ENCODE assay signal across 9 cellular contexts in the genomic region with DNA sequence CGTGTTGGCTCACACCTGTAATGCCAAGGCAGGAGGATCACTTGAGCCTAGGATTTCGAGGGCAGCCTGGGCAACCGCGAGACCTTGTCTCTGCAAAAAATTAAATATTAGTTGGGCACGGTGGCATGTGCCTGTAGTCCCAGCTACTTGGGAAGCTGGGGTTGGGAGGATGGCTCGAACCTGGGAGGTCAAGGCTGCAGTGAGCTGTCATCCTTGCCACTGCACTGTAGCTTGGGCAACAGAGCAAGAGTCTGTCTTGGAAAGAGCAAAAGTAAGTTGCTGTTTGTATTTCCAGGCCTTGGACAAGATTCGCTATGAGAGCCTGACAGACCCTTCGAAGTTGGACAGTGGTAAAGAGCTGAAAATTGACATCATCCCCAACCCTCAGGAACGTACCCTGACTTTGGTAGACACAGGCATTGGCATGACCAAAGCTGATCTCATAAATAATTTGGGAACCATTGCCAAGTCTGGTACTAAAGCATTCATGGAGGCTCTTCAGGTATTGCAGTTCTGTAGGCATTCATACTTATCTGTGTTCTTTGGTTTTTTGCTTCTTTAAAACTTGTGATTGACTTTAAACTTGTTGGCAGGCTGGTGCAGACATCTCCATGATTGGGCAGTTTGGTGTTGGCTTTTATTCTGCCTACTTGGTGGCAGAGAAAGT. TPM values are rescaled to one million over a fixed set of nuclear protein-coding genes. Genes with fewer than 3 reads are reported as not detected.
DNase-seq lines count a peak whose midpoint lies in the region; ATAC-seq and TF ChIP-seq lines count a peak whose summit lies in the region.
"Had no signal": no experiment of that assay in that cellular context is flagged by ENCODE, and none has a peak within 500 bp of the region (broad histone marks: within the 10 kb centered on the region; RNA-seq: fewer than 3 reads in every experiment).

No MANE protein-coding gene starts in this region.

- H4K20me1 ChIP-seq in DOHH2 (ENCODE audit: control insufficient read depth, insufficient read depth, low read depth, low read length) (peaks cover 34% of the 10 kb centered on the region), OCI-LY7 (ENCODE audit: insufficient read depth, low read length) (peaks cover 51% of the 10 kb centered on the region)

- no peak overlapping the region for H2AFZ ChIP-seq in OCI-LY7 (ENCODE audit: low read length)
- no peak overlapping the region for H2AFZ ChIP-seq in parathyroid adenoma

- DNase-seq in OCI-LY7 (ENCODE audit: low spot score) = no peak
- DNase-seq in stimulated activated CD4-positive, alpha-beta T cell treated with anti-CD3 and anti-CD28 coated beads, Interleukin-2, amount 100 ng/mL, for 24 hours = no peak
- DNase-seq: activated CD8-positive, alpha-beta memory T cell treated with anti-CD3 and anti-CD28 coated beads for 24 hours had no signal

- ATAC-seq in HG02763 (IDR thresholded peaks at IDR 0.05; ENCODE audit: unreplicated experiment) (no peak), HG02840 (IDR thresholded peaks at IDR 0.05; ENCODE audit: low FRiP score, unreplicated experiment) (no peak), GM21515 (IDR thresholded peaks at IDR 0.05; ENCODE audit: unreplicated experiment) (no peak)

- H3K9ac ChIP-seq in endocrine pancreas (ENCODE audit: control insufficient read depth, insufficient read depth, low read length) = peak overlapping the region; percentile 34
- H3K9ac ChIP-seq in parathyroid adenoma = no peak overlapping the region

- CTCF ChIA-PET in OCI-LY7 (lab: Charles Lee; ENCODE audit: unreplicated experiment) = interaction anchor here (1.0 kb wide), 1 partner anchor 77 kb away, joined by 3 read pairs; no protein-coding TSS in a partner anchor

- H3K4me2 ChIP-seq in DOHH2 (ENCODE audit: low read length) (peak overlapping the region; percentile 74), OCI-LY7 (ENCODE audit: low read length) (peak overlapping the region; percentile 98), parathyroid adenoma (ENCODE audit: low read length) (peak overlapping the region; percentile 18)

- H3K4me1 ChIP-seq in DOHH2 (ENCODE audit: control insufficient read depth, low read length) (peaks cover 37% of the 10 kb centered on the region), OCI-LY7 (ENCODE audit: insufficient read depth, low read length, poor library complexity, severe bottlenecking) (peaks cover 55% of the 10 kb centered on the region), endocrine pancreas (ENCODE audit: control insufficient read depth, insufficient read depth, low read length) (peaks cover 6% of the 10 kb centered on the region), parathyroid adenoma (peaks cover 8% of the 10 kb centered on the region)

- peaks cover 73% of the 10 kb centered on the region for H3K36me3 ChIP-seq in DOHH2 (ENCODE audit: control insufficient read depth, low read length)
- peaks cover 73% of the 10 kb centered on the region for H3K36me3 ChIP-seq in OCI-LY7 (ENCODE audit: insufficient read depth, low read length)
- H3K36me3 ChIP-seq in endocrine pancreas (ENCODE audit: control insufficient read depth, insufficient read depth, low read length) = peaks cover 32% of the 10 kb centered on the region
- no peaks in the 10 kb centered on the region for H3K36me3 ChIP-seq in parathyroid adenoma (ENCODE audit: control insufficient read depth, insufficient read depth, low read length)

- no peaks in the 10 kb centered on the region for H3K27me3 ChIP-seq in DOHH2 (ENCODE audit: control insufficient read depth, low read length)
- H3K27me3 ChIP-seq in endocrine pancreas (ENCODE audit: control insufficient read depth, insufficient read depth, low read length) = no peaks in the 10 kb centered on the region
- H3K27me3 ChIP-seq in parathyroid adenoma (ENCODE audit: control insufficient read depth, insufficient read depth, low read length) = no peaks in the 10 kb centered on the region

- H3K4me3 ChIP-seq in DOHH2 (ENCODE audit: low read length) = peak overlapping the region; percentile 83
- H3K4me3 ChIP-seq in OCI-LY7 (ENCODE audit: low read depth, low read length, poor library complexity, severe bottlenecking) = peak overlapping the region; percentile 93
- H3K4me3 ChIP-seq in endocrine pancreas (ENCODE audit: control insufficient read depth, insufficient read depth, low read length) = peak overlapping the region; percentile 97
- peak overlapping the region; percentile 99 for H3K4me3 ChIP-seq in parathyroid adenoma (ENCODE audit: low read depth, low read length)

- intact Hi-C loops in OCI-LY7 (cut with micrococcal nuclease; ENCODE audit: unreplicated experiment) = no loop called here

- TF ChIP-seq CTCF in DOHH2 (IDR thresholded peaks at IDR 0.05; ENCODE audit: low read depth, low read length, poor library complexity, severe bottlenecking) = no peak
- no peak for TF ChIP-seq CTCF in OCI-LY7 (conservative IDR thresholded peaks at IDR 0.05; ENCODE audit: low read length)
- no peak for TF ChIP-seq CTCF in parathyroid adenoma (IDR thresholded peaks at IDR 0.05)

- H3F3A ChIP-seq in DOHH2 (ENCODE audit: control insufficient read depth, insufficient read depth) = peaks cover 71% of the 10 kb centered on the region

- POLR2A ChIA-PET in OCI-LY7 (lab: Charles Lee) = interaction anchor here (3.5 kb wide), 1 partner anchor 14 kb away, joined by 22 read pairs; no protein-coding TSS in a partner anchor

- BruUV-seq in OCI-LY7 (replicated peaks; lab: Mats Ljungman, UMichigan) = no TSS peak

- H3K79me2 ChIP-seq in DOHH2 (ENCODE audit: control insufficient read depth, low read length) (peaks cover 45% of the 10 kb centered on the region), OCI-LY7 (ENCODE audit: insufficient read depth, low read depth, low read length) (peaks cover 52% of the 10 kb centered on the region), parathyroid adenoma (peaks cover 15% of the 10 kb centered on the region)

- H3K27ac ChIP-seq in DOHH2 (ENCODE audit: low read depth, low read length) = peak overlapping the region; percentile 83; the same call in 1 of the 2 replicates
- H3K27ac ChIP-seq in OCI-LY7 (ENCODE audit: low read depth, low read length, poor library complexity, severe bottlenecking) = peak overlapping the region; percentile 81
- no peak overlapping the region for H3K27ac ChIP-seq in parathyroid adenoma

- H3K9me3 ChIP-seq in DOHH2 (ENCODE audit: control insufficient read depth, insufficient read depth, low read length) (no peaks in the 10 kb centered on the region), OCI-LY7 (ENCODE audit: low read length) (no peaks in the 10 kb centered on the region), endocrine pancreas (ENCODE audit: control insufficient read depth, low read length) (no peaks in the 10 kb centered on the region), parathyroid adenoma (ENCODE audit: control insufficient read depth, low read length) (no peaks in the 10 kb centered on the region)

- no peaks in the 10 kb centered on the region for H3K9me2 ChIP-seq in DOHH2 (replicated peaks; ENCODE audit: control insufficient read depth, low read length)
- no peaks in the 10 kb centered on the region for H3K9me2 ChIP-seq in OCI-LY7 (ENCODE audit: insufficient read depth, low read length)

RNA-seq across cellular contexts. Expression of gene HSP90AB1, which starts 2.3 kb away (rescaled TPM):
- 911 and 1,004 TPM in 2 replicates for total RNA-seq in OCI-LY7 (2014; rRNA removed; shearing (Covaris generic))
- 1,055 and 1,282 TPM in 2 replicates for total RNA-seq in OCI-LY7 (2022)

RNA-seq across cellular contexts. Expression of gene SLC35B2, which starts 8.1 kb away (rescaled TPM):
- 10.1 and 13.9 TPM in 2 replicates for total RNA-seq in OCI-LY7 (2014; rRNA removed; shearing (Covaris generic))
- 15.3 and 16.5 TPM in 2 replicates for total RNA-seq in OCI-LY7 (2022)

RNA-seq across cellular contexts. Expression of gene NFKBIE, which starts 16.1 kb away (rescaled TPM):
- total RNA-seq in OCI-LY7 (2014; rRNA removed; shearing (Covaris generic)) = 27.5 and 43.1 TPM in 2 replicates
- total RNA-seq in OCI-LY7 (2022) = 22.4 and 24.8 TPM in 2 replicates

RNA-seq across cellular contexts. Expression of gene TMEM151B, which starts 21.0 kb away (rescaled TPM):
- total RNA-seq in OCI-LY7 (2014; rRNA removed; shearing (Covaris generic)) = not detected in 2 replicates
- 0.07 and 0.15 TPM in 2 replicates for total RNA-seq in OCI-LY7 (2022)

RNA-seq across cellular contexts. Expression of gene SLC29A1, which starts 25.8 kb away (rescaled TPM):
- total RNA-seq in OCI-LY7 (2014; rRNA removed; shearing (Covaris generic)) = 51.5 and 52.6 TPM in 2 replicates
- 54.1 and 64.6 TPM in 2 replicates for total RNA-seq in OCI-LY7 (2022)

Comparison
In these comparisons a context has a peak if more than half of its experiments do, and no peak if none do; other contexts are left out.
1. H3K4me2 ChIP-seq: peak in every context shown above with its lines; median percentile 98 in OCI-LY7; 74 in DOHH2; 18 in parathyroid adenoma.